In the genomic region with DNA sequence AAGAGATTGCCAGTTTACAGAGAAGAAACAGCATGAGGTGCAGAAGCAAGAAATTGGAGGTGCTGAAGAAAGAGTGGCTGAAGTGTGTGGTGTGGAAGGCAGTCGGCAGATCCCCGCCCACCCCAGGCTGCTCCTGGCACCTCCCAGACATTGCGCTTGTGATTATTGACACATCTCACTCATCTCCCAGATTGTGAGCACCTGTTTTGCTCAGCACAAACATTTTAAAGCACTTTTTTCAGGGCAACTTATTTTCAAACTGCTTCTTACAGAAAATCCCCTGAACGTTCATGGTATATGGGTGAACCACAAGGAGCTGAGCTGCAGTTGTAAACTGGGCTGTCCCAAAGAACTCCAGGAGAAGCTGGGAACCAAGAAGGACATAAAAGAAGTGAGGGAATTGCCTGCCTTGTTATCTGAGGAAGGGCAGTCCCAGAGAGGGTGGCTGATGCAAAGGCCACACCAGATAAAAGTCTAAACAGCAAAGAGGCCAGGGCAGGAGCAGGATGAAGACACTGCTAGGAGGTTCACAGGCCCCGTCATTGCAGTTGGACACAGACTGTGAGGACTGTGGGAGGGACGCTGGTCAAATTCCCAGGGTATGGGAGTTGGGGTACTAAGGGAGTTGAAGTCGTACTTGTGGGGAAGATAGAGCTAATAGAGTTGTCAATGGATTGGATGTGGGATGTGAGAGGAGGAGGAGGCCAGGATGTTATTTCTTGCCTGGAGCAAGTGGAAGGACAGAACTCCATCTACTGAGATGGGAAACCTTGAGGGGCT, we compare ENCODE assay signal across 27 cellular contexts.
A peak's percentile ranks its signal among the peaks of the same experiment; 100 is the strongest.
DNase-seq lines count a peak whose midpoint lies in the region; ATAC-seq, FAIRE-seq and TF ChIP-seq lines count a peak whose summit lies in the region.
"Had no signal": no experiment of that assay in that cellular context is flagged by ENCODE, and none has a peak within 500 bp of the region (broad histone marks: within the 10 kb centered on the region; RNA-seq: fewer than 3 reads in every experiment).

No MANE protein-coding gene starts in this region.

- peaks cover 6% of the 10 kb centered on the region for H3K9me1 ChIP-seq in K562 (ENCODE audit: control insufficient read depth, insufficient read depth, low read length)

- no peaks in the 10 kb centered on the region for H3K9me3 ChIP-seq in CD4-positive, CD25-positive, alpha-beta regulatory T cell (ENCODE audit: control insufficient read depth in 2 of 2, low read length in 2 of 2)
- H3K9me3 ChIP-seq in K562 (replicated peaks; ENCODE audit: control insufficient read depth, insufficient read depth, low read depth, low read length), result no peaks in the 10 kb centered on the region
- no peaks in the 10 kb centered on the region for H3K9me3 ChIP-seq in small intestine (ENCODE audit: control insufficient read depth, low read depth)
- H3K9me3 ChIP-seq: left ventricle myocardium inferior, testis had no signal

- H3K79me2 ChIP-seq in K562 (ENCODE audit: control insufficient read depth, insufficient read depth, low read length), result peaks cover 27% of the 10 kb centered on the region; the same call in 2 of the 3 replicates

- no peak for TF ChIP-seq RAD21 in K562 (CRISPR knock-in tag; conservative IDR thresholded peaks at IDR 0.05 in 1 of 2, IDR thresholded peaks at IDR 0.05 in 1 of 2)

- peak overlapping the region; percentile 56 for H2AFZ ChIP-seq in K562 (ENCODE audit: low read depth, low read length)

- no peak for DNase-seq in T-helper 2 cell treated with Interferon-gamma antibody and Interleukin-4, amounts not matched to agents 5 μg/mL and 100 μg/mL, for 36 hours (ENCODE audit: low spot score)
- no peak for DNase-seq in T-helper 2 cell
- DNase-seq in CD4-positive, CD25-positive, alpha-beta regulatory T cell, result no peak
- peak; percentile 36 to 68 (median 46) for DNase-seq in K562 (ENCODE audit: extremely low read depth in 1 of 4, low spot score in 3 of 4)
- no peak for DNase-seq in nephron progenitor cell
- DNase-seq in small intestine, result no peak
- no peak for DNase-seq in SK-N-DZ (ENCODE audit: low spot score)
- DNase-seq in sciatic nerve (ENCODE audit: low spot score), result no peak
- DNase-seq: activated B cell treated with CpG ODN at 0.5 μM for 24 hours; activated effector memory CD4-positive, alpha-beta T cell treated with Interleukin-2 at 50 U/mL for 16 hours; aorta; Calu3; dorsolateral prefrontal cortex; foreskin keratinocyte; hippocampal formation; left ventricle myocardium inferior; midbrain; NCI-H1694; NCI-H2171; NCI-H524 treated with DMSO at 0.1 percent for 48 hours; T1000; testis had no signal

- H4K20me1 ChIP-seq in K562 (replicated peaks; ENCODE audit: control insufficient read depth, insufficient read depth, low read length), result no peaks in the 10 kb centered on the region

- H3K4me1 ChIP-seq in CD4-positive, CD25-positive, alpha-beta regulatory T cell (ENCODE audit: control insufficient read depth, insufficient read depth, low read length, poor library complexity, severe bottlenecking), result peaks cover 28% of the 10 kb centered on the region
- H3K4me1 ChIP-seq in K562 (replicated peaks in 1 of 2; ENCODE audit: control insufficient read depth in 2 of 2, insufficient read depth in 2 of 2, low read length in 2 of 2) (peaks cover 54 to 67% of the 10 kb centered on the region in 2 experiments), small intestine (ENCODE audit: control insufficient read depth in 2 of 2, insufficient read depth in 1 of 2, low read depth in 1 of 2, low read length in 1 of 2) (peaks cover 0 to 7% of the 10 kb centered on the region in 2 donors)
- H3K4me1 ChIP-seq: foreskin keratinocyte had no signal

- no peak for ATAC-seq in CD4-positive, CD25-positive, alpha-beta regulatory T cell (ENCODE audit: low read depth in 2 of 2)
- ATAC-seq in K562 (peak; percentile 67), sciatic nerve (no peak)
- ATAC-seq: foreskin keratinocyte, HCT116 had no signal

- no peak overlapping the region for H3K4me3 ChIP-seq in CD4-positive, CD25-positive, alpha-beta regulatory T cell (ENCODE audit: low read depth, low read length)
- H3K4me3 ChIP-seq in K562 (no peak overlapping the region), small intestine (ENCODE audit: low read depth in 1 of 2, low read length in 2 of 2) (no peak overlapping the region)
- H3K4me3 ChIP-seq: dorsolateral prefrontal cortex, left ventricle myocardium inferior, SK-N-MC, testis had no signal

- 17% methylated on average over 6 of the region's 7 CpGs for WGBS in K562 (ENCODE audit: insufficient coverage, low coverage, missing lambda C conversion rate)
- 89 to 95% (median 90%) methylated on average over 7 of the region's 7 CpGs for WGBS in small intestine, 3 donors

- no TSS peak for BruUV-seq in K562 (replicated peaks; lab: Mats Ljungman, UMichigan)

- CTCF ChIA-PET in K562 (lab: Yijun Ruan, JAX; ENCODE audit: low intra/inter-chr PET ratio), result no interaction called here

- H3K27me3 Mint-ChIP-seq in T-helper 2 cell treated with Interferon-gamma antibody and Interleukin-4, amounts not matched to agents 5 μg/mL and 100 μg/mL, for 36 hours (ENCODE audit: low read depth), result no peaks in the 10 kb centered on the region
- H3K27me3 Mint-ChIP-seq in CD4-positive, CD25-positive, alpha-beta regulatory T cell, result no peaks in the 10 kb centered on the region
- peaks cover 3% of the 10 kb centered on the region for H3K27me3 Mint-ChIP-seq in nephron progenitor cell (ENCODE audit: low read depth, poor library complexity)
- H3K27me3 Mint-ChIP-seq: activated B cell treated with CpG ODN at 0.5 μM for 24 hours had no signal

- FAIRE-seq in K562 (lab: Jason Lieb, UNC) (peak; percentile 84), small intestine (lab: Jason Lieb, UNC) (no peak)
- FAIRE-seq: GM12892 had no signal

- peak; percentile 63; the same call in 1 of the 2 replicates for TF ChIP-seq EP300 in K562 (IDR thresholded peaks at IDR 0.05; ENCODE audit: low read length)

- no peak for TF ChIP-seq CTCF in K562 (IDR thresholded peaks at IDR 0.05 in 2 of 3, conservative IDR thresholded peaks at IDR 0.05 in 1 of 3; ENCODE audit: insufficient read depth in 2 of 3, low read depth in 1 of 3, low read length in 3 of 3)
- TF ChIP-seq CTCF in nephron progenitor cell (IDR thresholded peaks at IDR 0.05), result no peak

- in situ Hi-C loops in K562 (cut with MboI), result no loop called here

- no peak for TF ChIP-seq POLR2A in K562 (conservative IDR thresholded peaks at IDR 0.05)

- intact Hi-C loops in K562 (cut with micrococcal nuclease) (loop anchor here (5.0 kb wide), 1 partner anchor 62 kb away; no protein-coding TSS in a partner anchor), sciatic nerve (cut with DNase I) (no loop called here)

- no peak overlapping the region for H3K27ac ChIP-seq in CD4-positive, CD25-positive, alpha-beta regulatory T cell (ENCODE audit: insufficient read depth, low read length, poor library complexity, severe bottlenecking)
- peak overlapping the region; percentile 93 for H3K27ac ChIP-seq in K562 (ENCODE audit: extremely low read depth, low read depth, low read length)
- peak overlapping the region in 1 of 2 donors; percentile 85 for H3K27ac ChIP-seq in small intestine (ENCODE audit: low read depth in 1 of 2, low read length in 1 of 2)
- H3K27ac ChIP-seq: epithelial cell of prostate, foreskin keratinocyte, SK-N-MC, testis had no signal

- H3K36me3 Mint-ChIP-seq in T-helper 2 cell treated with Interferon-gamma antibody and Interleukin-4, amounts not matched to agents 5 μg/mL and 100 μg/mL, for 36 hours (ENCODE audit: low read depth), result peaks cover 26% of the 10 kb centered on the region
- peaks cover 18% of the 10 kb centered on the region for H3K36me3 Mint-ChIP-seq in CD4-positive, CD25-positive, alpha-beta regulatory T cell
- H3K36me3 Mint-ChIP-seq in nephron progenitor cell (ENCODE audit: low read depth), result peaks cover 23% of the 10 kb centered on the region

- POLR2A ChIA-PET in K562 (lab: Yijun Ruan, JAX), result interaction anchor here (1.0 to 1.4 kb wide), 2 partner anchors 21 to 45 kb away, joined by 3 to 4 read pairs; no protein-coding TSS in a partner anchor

- H3K27ac Mint-ChIP-seq in T-helper 2 cell treated with Interferon-gamma antibody and Interleukin-4, amounts not matched to agents 5 μg/mL and 100 μg/mL, for 36 hours, result peak overlapping the region; percentile 47
- peak overlapping the region; percentile 33 to 86 (median 75) for H3K27ac Mint-ChIP-seq in CD4-positive, CD25-positive, alpha-beta regulatory T cell
- H3K27ac Mint-ChIP-seq in nephron progenitor cell, result peak overlapping the region; percentile 57
- H3K27ac Mint-ChIP-seq: activated B cell treated with CpG ODN at 0.5 μM for 24 hours had no signal

- H3K4me3 Mint-ChIP-seq in T-helper 2 cell treated with Interferon-gamma antibody and Interleukin-4, amounts not matched to agents 5 μg/mL and 100 μg/mL, for 36 hours, result no peak overlapping the region
- peak overlapping the region in 1 of 4 donors; percentile 30 for H3K4me3 Mint-ChIP-seq in CD4-positive, CD25-positive, alpha-beta regulatory T cell
- no peak overlapping the region for H3K4me3 Mint-ChIP-seq in nephron progenitor cell
- H3K4me3 Mint-ChIP-seq: activated B cell treated with CpG ODN at 0.5 μM for 24 hours, neural crest cell had no signal

- peak overlapping the region; percentile 45 to 73; a peak in 2 of 4 replicates for H3K9ac ChIP-seq in K562 (ENCODE audit: insufficient read depth in 1 of 2, low read depth in 2 of 2, low read length in 2 of 2)

- no peaks in the 10 kb centered on the region for H3K27me3 ChIP-seq in CD4-positive, CD25-positive, alpha-beta regulatory T cell (ENCODE audit: control insufficient read depth, insufficient read depth, low read length)
- H3K27me3 ChIP-seq in K562 (ENCODE audit: control insufficient read depth in 2 of 2, insufficient read depth in 2 of 2, low read length in 2 of 2) (no peaks in the 10 kb centered on the region), small intestine (ENCODE audit: control insufficient read depth in 2 of 2, insufficient read depth in 2 of 2, low read length in 2 of 2) (no peaks in the 10 kb centered on the region)
- H3K27me3 ChIP-seq: dorsolateral prefrontal cortex, foreskin keratinocyte, testis had no signal

- H3K4me1 Mint-ChIP-seq in T-helper 2 cell treated with Interferon-gamma antibody and Interleukin-4, amounts not matched to agents 5 μg/mL and 100 μg/mL, for 36 hours (ENCODE audit: low read depth), result peaks cover 49% of the 10 kb centered on the region
- peaks cover 10 to 97% (median 67%) of the 10 kb centered on the region in 4 donors for H3K4me1 Mint-ChIP-seq in CD4-positive, CD25-positive, alpha-beta regulatory T cell
- peaks cover 70% of the 10 kb centered on the region for H3K4me1 Mint-ChIP-seq in nephron progenitor cell

- H3K4me2 ChIP-seq in K562 (ENCODE audit: insufficient read depth, low read length), result peak overlapping the region; percentile 78

- no peaks in the 10 kb centered on the region for H3K9me3 Mint-ChIP-seq in T-helper 2 cell treated with Interferon-gamma antibody and Interleukin-4, amounts not matched to agents 5 μg/mL and 100 μg/mL, for 36 hours
- no peaks in the 10 kb centered on the region for H3K9me3 Mint-ChIP-seq in CD4-positive, CD25-positive, alpha-beta regulatory T cell
- H3K9me3 Mint-ChIP-seq in nephron progenitor cell, result no peaks in the 10 kb centered on the region
- H3K9me3 Mint-ChIP-seq: activated B cell treated with CpG ODN at 0.5 μM for 24 hours, neural crest cell had no signal

- H3K36me3 ChIP-seq in CD4-positive, CD25-positive, alpha-beta regulatory T cell (ENCODE audit: control insufficient read depth, insufficient read depth, low read length), result peaks cover 19% of the 10 kb centered on the region
- H3K36me3 ChIP-seq in K562 (ENCODE audit: control insufficient read depth, insufficient read depth, low read length), result peaks cover 5% of the 10 kb centered on the region; the same call in 2 of the 3 replicates
- no peaks in the 10 kb centered on the region for H3K36me3 ChIP-seq in small intestine (ENCODE audit: control insufficient read depth in 2 of 2, insufficient read depth in 2 of 2, low read length in 2 of 2)

Comparison
In these comparisons a context has a peak if more than half of its experiments do, and no peak if none do; other contexts are left out.
1. DNase-seq: peak in K562 (4 of 4); none in T-helper 2 cell treated with Interferon-gamma antibody and Interleukin-4, amounts not matched to agents 5 μg/mL and 100 μg/mL, for 36 hours (single experiment), T-helper 2 cell (0 of 5), CD4-positive, CD25-positive, alpha-beta regulatory T cell (0 of 3), nephron progenitor cell (single experiment), small intestine (single experiment), SK-N-DZ (single experiment) and sciatic nerve (single experiment).
2. Peak in every context shown above with its lines, with median percentiles within 50 percentile points of each other: H3K27ac Mint-ChIP-seq.